Comparison of ENCODE assay signal across 8 cellular contexts in genomic region chr12:106138279-106138645, GRCh38. TPM values are rescaled to one million over a fixed set of nuclear protein-coding genes. Genes with fewer than 3 reads are reported as not detected.
DNase-seq lines count a peak whose midpoint lies in the region; ATAC-seq and TF ChIP-seq lines count a peak whose summit lies in the region.

No MANE protein-coding gene starts in this region.

- intact Hi-C loops in Caco-2 (cut with micrococcal nuclease; ENCODE audit: unreplicated experiment) (loop anchor here (5.0 to 10.0 kb wide), 2 partner anchors 181 to 273 kb away; no protein-coding TSS in a partner anchor), Panc1 (cut with micrococcal nuclease; ENCODE audit: unreplicated experiment) (loop anchor here (2.0 to 10.0 kb wide), 4 partner anchors 67 to 433 kb away; partner anchors contain the start of gene CKAP4)

- no peak for TF ChIP-seq POLR2A in GM18505 (IDR thresholded peaks at IDR 0.05; ENCODE audit: borderline replicate concordance, extremely low read depth, insufficient read depth, insufficient read length)

- POLR2A ChIA-PET in Caco-2 (lab: Charles Lee): interaction anchor here (0.6 kb wide), 1 partner anchor 688 kb away, joined by 3 read pairs; no protein-coding TSS in a partner anchor
- POLR2A ChIA-PET in Panc1 (lab: Charles Lee): interaction anchor here (0.7 to 0.8 kb wide), 4 partner anchors 15 to 107 kb away, joined by 3 to 11 read pairs (median 7); no protein-coding TSS in a partner anchor

- peak overlapping the region; percentile 73 for H3K4me2 ChIP-seq in neuronal stem cell (ENCODE audit: insufficient read depth, low read length, poor library complexity, severe bottlenecking)

- peak overlapping the region; percentile 98 for H3K9ac ChIP-seq in neuronal stem cell (ENCODE audit: low read depth, low read length, poor library complexity)

- peak overlapping the region; percentile 96 for H3K4me3 Mint-ChIP-seq in Caco-2 (ENCODE audit: unreplicated experiment)

- H3K27ac Mint-ChIP-seq in Caco-2 (ENCODE audit: unreplicated experiment): peak overlapping the region; percentile 64

- no TSS peak for BruUV-seq in Caco-2 (replicated peaks; lab: Mats Ljungman, UMichigan)
- BruUV-seq in Panc1 (replicated peaks; lab: Mats Ljungman, UMichigan): no TSS peak

- peak overlapping the region; percentile 78 for H2AFZ ChIP-seq in neuronal stem cell (ENCODE audit: low read length)

- H3K9me3 ChIP-seq in Caco-2 (no peaks in the 10 kb centered on the region), Panc1 (ENCODE audit: control insufficient read depth, insufficient read depth, low read depth, low read length) (no peaks in the 10 kb centered on the region), neuronal stem cell (replicated peaks in 1 of 2; ENCODE audit: control insufficient read depth in 2 of 2, insufficient read depth in 1 of 2, low read depth in 1 of 2, low read length in 2 of 2) (peaks cover 0 to 7% of the 10 kb centered on the region in 2 donors)

- H2BK120ac ChIP-seq in neuronal stem cell (ENCODE audit: low read depth, low read length): peak overlapping the region; percentile 49

- H3K23ac ChIP-seq in neuronal stem cell (ENCODE audit: low read depth, low read length, poor library complexity): peak overlapping the region; percentile 26

- ATAC-seq in Panc1 (peak; percentile 6; the same call in 1 of the 2 replicates), HG03025 (IDR thresholded peaks at IDR 0.05; ENCODE audit: low FRiP score, unreplicated experiment) (no peak), GM18505 (IDR thresholded peaks at IDR 0.05; ENCODE audit: unreplicated experiment) (no peak)

- H2BK12ac ChIP-seq in neuronal stem cell (ENCODE audit: low read length): peak overlapping the region; percentile 26

- H2AK5ac ChIP-seq in neuronal stem cell (ENCODE audit: low read depth, low read length): peak overlapping the region; percentile 43

- no peak for TF ChIP-seq CTCF in Caco-2 (IDR thresholded peaks at IDR 0.05; ENCODE audit: insufficient read depth in 1 of 2, low read depth in 1 of 2, low read length in 1 of 2, severe bottlenecking in 1 of 2, unreplicated experiment in 1 of 2)
- TF ChIP-seq CTCF in Panc1 (IDR thresholded peaks at IDR 0.05): no peak
- no peak for TF ChIP-seq CTCF in epithelial cell of proximal tubule (conservative IDR thresholded peaks at IDR 0.05; ENCODE audit: low read depth, low read length)

- peak overlapping the region; percentile 97 for H2BK5ac ChIP-seq in neuronal stem cell (ENCODE audit: low read length)

- H4K8ac ChIP-seq in neuronal stem cell (ENCODE audit: low read depth, low read length): no peak overlapping the region

- H3K4me3 ChIP-seq in Caco-2 (ENCODE audit: low read depth, low read length): peak overlapping the region; percentile 82
- H3K4me3 ChIP-seq in Panc1 (ENCODE audit: low read depth in 2 of 2, low read length in 2 of 2): peak overlapping the region; percentile 54 to 68
- peak overlapping the region; percentile 80 for H3K4me3 ChIP-seq in epithelial cell of proximal tubule (ENCODE audit: low read depth, low read length)
- H3K4me3 ChIP-seq in neuronal stem cell (ENCODE audit: low read length in 2 of 2): peak overlapping the region; percentile 82 to 97

- H4K91ac ChIP-seq in neuronal stem cell (ENCODE audit: low read depth, low read length, poor library complexity): no peak overlapping the region

- H3K4me1 Mint-ChIP-seq in Caco-2 (ENCODE audit: low read depth, unreplicated experiment): peaks cover 52% of the 10 kb centered on the region

- H3K27me3 Mint-ChIP-seq in Caco-2 (ENCODE audit: insufficient read depth, unreplicated experiment): peaks cover 2% of the 10 kb centered on the region

- peak in 1 of 2 experiments; percentile 30 for DNase-seq in Caco-2
- DNase-seq in Panc1 (ENCODE audit: low read depth, low spot score): no peak
- no peak for DNase-seq in epithelial cell of proximal tubule (ENCODE audit: low read depth)
- DNase-seq in neuronal stem cell (ENCODE audit: low spot score): no peak
- no peak for DNase-seq in kidney glomerular epithelial cell (lab: John Stamatoyannopoulos, UW)
- DNase-seq in OCI-M1 (lab: John Stamatoyannopoulos, UW): no peak

- H3K27me3 ChIP-seq in Caco-2 (replicated peaks; ENCODE audit: control insufficient read depth, insufficient read depth, low read length) (no peaks in the 10 kb centered on the region; the same call in 1 of the 2 replicates), Panc1 (ENCODE audit: control insufficient read depth, insufficient read depth, low read length) (no peaks in the 10 kb centered on the region), neuronal stem cell (ENCODE audit: control insufficient read depth in 3 of 3, insufficient read depth in 3 of 3, low read depth in 1 of 3, low read length in 3 of 3) (no peaks in the 10 kb centered on the region)

- peaks cover 11% of the 10 kb centered on the region for H3K79me1 ChIP-seq in neuronal stem cell (ENCODE audit: low read depth, low read length)

- H3K9me3 Mint-ChIP-seq in Caco-2 (ENCODE audit: unreplicated experiment): no peaks in the 10 kb centered on the region

- H2BK15ac ChIP-seq in neuronal stem cell (ENCODE audit: low read length): no peak overlapping the region

- no CpG with 5 or more reads among the region's 31 CpGs for WGBS in neuronal stem cell (ENCODE audit: extremely low coverage in 2 of 2, insufficient read length in 2 of 2, insufficient replicate concordance in 1 of 2), 2 donors

- H3K27ac ChIP-seq in Panc1 (ENCODE audit: low read length): peak overlapping the region; percentile 96
- peak overlapping the region; percentile 95 for H3K27ac ChIP-seq in neuronal stem cell (replicated peaks; ENCODE audit: low read length)

- CTCF ChIA-PET in Caco-2 (lab: Charles Lee): interaction anchor here (0.7 to 2.0 kb wide), 4 partner anchors 10 to 717 kb away, joined by 3 to 12 read pairs (median 7); no protein-coding TSS in a partner anchor
- CTCF ChIA-PET in Panc1 (lab: Charles Lee): interaction anchor here (0.9 to 3.3 kb wide), 2 partner anchors 86 to 717 kb away, joined by 3 to 20 read pairs; no protein-coding TSS in a partner anchor

- H3K4me1 ChIP-seq in Caco-2: peaks cover 22% of the 10 kb centered on the region
- H3K4me1 ChIP-seq in Panc1 (ENCODE audit: control insufficient read depth, insufficient read depth, low read length): peaks cover 61% of the 10 kb centered on the region
- H3K4me1 ChIP-seq in neuronal stem cell (ENCODE audit: control insufficient read depth in 2 of 2, insufficient read depth in 1 of 2, low read depth in 1 of 2, low read length in 2 of 2): peaks cover 33 to 38% of the 10 kb centered on the region in 2 donors

- H3K18ac ChIP-seq in neuronal stem cell (ENCODE audit: low read length): peak overlapping the region; percentile 100

- H3K36me3 ChIP-seq in Caco-2 (ENCODE audit: control insufficient read depth, insufficient read depth, low read length) (peaks cover 1% of the 10 kb centered on the region; the same call in 1 of the 2 replicates), Panc1 (ENCODE audit: control insufficient read depth, insufficient read depth, low read length) (no peaks in the 10 kb centered on the region; the same call in 1 of the 2 replicates), neuronal stem cell (replicated peaks in 1 of 2; ENCODE audit: control insufficient read depth in 2 of 2, insufficient read depth in 2 of 2, low read length in 2 of 2) (peaks cover 0 to 28% of the 10 kb centered on the region in 2 donors)

- H3K14ac ChIP-seq in neuronal stem cell (ENCODE audit: low read length): peak overlapping the region; percentile 75

- H3K4ac ChIP-seq in neuronal stem cell (ENCODE audit: low read length): peak overlapping the region; percentile 67

- in situ Hi-C loops in Panc1 (cut with HindIII; ENCODE audit: low pct_unique_long_range_greater_than_20kb, low sequenced_read_pairs): no loop called here

- H3K36me3 Mint-ChIP-seq in Caco-2 (ENCODE audit: insufficient read depth, unreplicated experiment): no peaks in the 10 kb centered on the region

RNA-seq across cellular contexts. Expression of gene NUAK1, which starts 0.5 kb away (rescaled TPM):
- total RNA-seq in Caco-2 (2022) (3.7 and 4.2 TPM in 2 replicates), Panc1 (2021; ENCODE audit: unreplicated experiment) (50.3 TPM), epithelial cell of proximal tubule (15.6 and 34.5 TPM in 2 replicates)
- polyA plus RNA-seq in Panc1 (2012; ENCODE audit: insufficient read length): 33.2 TPM
- 13.1 TPM for polyA plus RNA-seq in neuronal stem cell (2013, experiment 1 of 2)
- polyA plus RNA-seq in neuronal stem cell (2013, experiment 2 of 2): 13.4 TPM
